Comparison of ENCODE assay signal across 8 cellular contexts in the genomic region with DNA sequence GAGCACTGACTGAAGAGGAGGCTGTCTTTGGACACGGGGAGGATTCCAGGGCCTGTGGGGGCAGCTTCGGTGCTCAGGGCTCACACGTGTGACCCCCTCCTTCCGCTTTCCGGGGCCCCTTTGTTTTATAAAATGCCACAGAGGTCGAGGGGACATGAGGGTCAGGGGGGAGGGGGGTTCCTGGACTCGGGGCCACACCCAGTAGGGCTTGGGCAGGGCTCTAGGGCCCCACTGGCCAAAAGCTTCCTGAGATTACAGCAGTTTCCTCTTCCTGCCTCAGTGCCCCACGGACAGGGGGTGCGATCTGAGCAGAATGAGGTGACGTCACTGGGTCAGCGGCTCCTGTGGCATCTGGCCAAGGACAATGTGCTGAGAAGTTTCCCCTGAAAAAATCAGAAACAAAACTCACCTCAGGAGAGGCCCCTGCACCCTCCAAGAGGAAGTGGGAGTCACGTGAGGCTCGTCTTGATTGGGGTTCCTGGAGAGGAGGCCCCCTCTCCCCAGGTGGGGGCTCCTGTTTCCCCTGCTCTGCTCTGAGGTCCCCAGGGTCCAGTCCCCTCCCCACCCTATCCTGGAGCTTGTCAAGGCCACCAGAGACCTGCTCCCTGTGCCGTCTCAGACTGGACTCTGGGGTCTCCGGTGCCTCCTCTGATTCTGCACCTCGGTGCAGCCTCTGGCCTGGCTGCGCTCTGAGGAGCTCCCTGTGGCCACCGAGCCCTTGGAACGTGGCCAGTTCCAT. TPM values are rescaled to one million over a fixed set of nuclear protein-coding genes. Genes with fewer than 3 reads are reported as not detected.
DNase-seq lines count a peak whose midpoint lies in the region; ATAC-seq and TF ChIP-seq lines count a peak whose summit lies in the region.

No MANE protein-coding gene starts in this region.

- H3K27me3 Mint-ChIP-seq in activated CD4-positive, alpha-beta memory T cell treated with anti-CD3 and anti-CD28 coated beads, Interleukin-2, amount 10 ng/mL, durations not matched to agents 7 days and 5 days: no peaks in the 10 kb centered on the region

- peak overlapping the region; percentile 75 for H3K27ac Mint-ChIP-seq in activated CD4-positive, alpha-beta memory T cell treated with anti-CD3 and anti-CD28 coated beads, Interleukin-2, amount 10 ng/mL, durations not matched to agents 7 days and 5 days

- ATAC-seq in HG03354 (IDR thresholded peaks at IDR 0.05; ENCODE audit: poor library complexity, severe bottlenecking, unreplicated experiment): peak; percentile 52
- ATAC-seq in foreskin keratinocyte: no peak

- no peaks in the 10 kb centered on the region for H3K36me3 Mint-ChIP-seq in activated CD4-positive, alpha-beta memory T cell treated with anti-CD3 and anti-CD28 coated beads, Interleukin-2, amount 10 ng/mL, durations not matched to agents 7 days and 5 days (ENCODE audit: low read depth)

- TF ChIP-seq CTCF in neutrophil (IDR thresholded peaks at IDR 0.05): peak; percentile 35
- TF ChIP-seq CTCF in foreskin keratinocyte (conservative IDR thresholded peaks at IDR 0.05): no peak

- H3K4me3 ChIP-seq in neutrophil (ENCODE audit: low read depth in 1 of 2, low read length in 1 of 2): peak overlapping the region; percentile 55 to 57

- H3K9me3 Mint-ChIP-seq in activated CD4-positive, alpha-beta memory T cell treated with anti-CD3 and anti-CD28 coated beads, Interleukin-2, amount 10 ng/mL, durations not matched to agents 7 days and 5 days: no peaks in the 10 kb centered on the region

- H3K4me3 Mint-ChIP-seq in activated CD4-positive, alpha-beta memory T cell treated with anti-CD3 and anti-CD28 coated beads, Interleukin-2, amount 10 ng/mL, durations not matched to agents 7 days and 5 days: peak overlapping the region; percentile 32

- CTCF ChIA-PET in activated CD4-positive, alpha-beta memory T cell treated with anti-CD3 and anti-CD28 coated beads, Interleukin-2, amount 10 ng/mL, durations not matched to agents 7 days and 5 days (lab: Charles Lee): interaction anchor here (0.5 to 1.9 kb wide), 6 partner anchors 14 to 422 kb away, joined by 3 to 6 read pairs (median 4); no protein-coding TSS in a partner anchor

- H3K4me1 ChIP-seq in neutrophil (ENCODE audit: control insufficient read depth in 1 of 2, insufficient read depth in 1 of 2, low read depth in 1 of 2, low read length in 1 of 2) (peaks cover 45 to 75% of the 10 kb centered on the region in 2 experiments), foreskin keratinocyte (no peaks in the 10 kb centered on the region)

- H3K27ac ChIP-seq in neutrophil (peak overlapping the region; percentile 99), foreskin keratinocyte (no peak overlapping the region)

- no peaks in the 10 kb centered on the region for H3K36me3 ChIP-seq in neutrophil

- DNase-seq in NCI-H2029 (lab: John Stamatoyannopoulos, UW): peak; percentile 1
- DNase-seq in NCI-H2029 treated with DMSO at 0.1 percent for 48 hours (lab: John Stamatoyannopoulos, UW): no peak
- peak; percentile 70 for DNase-seq in activated CD4-positive, alpha-beta memory T cell treated with anti-CD3 and anti-CD28 coated beads, Interleukin-2, amount 10 ng/mL, durations not matched to agents 7 days and 5 days
- peak; percentile 34 for DNase-seq in fibroblast of gingiva (ENCODE audit: low read depth)
- DNase-seq in foreskin keratinocyte: no peak
- DNase-seq in SIG-M5 (lab: John Stamatoyannopoulos, UW): no peak

- H3K9me3 ChIP-seq in neutrophil: no peaks in the 10 kb centered on the region

- no peaks in the 10 kb centered on the region for H3K27me3 ChIP-seq in neutrophil
- no peaks in the 10 kb centered on the region for H3K27me3 ChIP-seq in foreskin keratinocyte

- H3K4me1 Mint-ChIP-seq in activated CD4-positive, alpha-beta memory T cell treated with anti-CD3 and anti-CD28 coated beads, Interleukin-2, amount 10 ng/mL, durations not matched to agents 7 days and 5 days: peaks cover 64% of the 10 kb centered on the region

- POLR2A ChIA-PET in activated CD4-positive, alpha-beta memory T cell treated with anti-CD3 and anti-CD28 coated beads, Interleukin-2, amount 10 ng/mL, durations not matched to agents 7 days and 5 days (lab: Charles Lee): interaction anchor here (0.7 to 1.9 kb wide), 6 partner anchors 13 to 119 kb away, joined by 3 to 20 read pairs (median 6); a partner anchor contains a TSS

RNA-seq across cellular contexts. Expression of a gene that starts 6.4 kb away (rescaled TPM):
- 10 to 100 TPM; 52.3 to 58.8 TPM for total RNA-seq in activated CD4-positive, alpha-beta memory T cell treated with anti-CD3 and anti-CD28 coated beads, Interleukin-2, amount 10 ng/mL, durations not matched to agents 7 days and 5 days
- 934 and 1,022 TPM in 2 replicates for total RNA-seq in foreskin keratinocyte
- polyA plus RNA-seq in foreskin keratinocyte: 1,963 and 2,381 TPM in 2 replicates

RNA-seq across cellular contexts. Expression of a gene that starts 13.2 kb away (rescaled TPM):
- 1,000 to 10,000 TPM; 1,010 to 1,055 TPM for total RNA-seq in activated CD4-positive, alpha-beta memory T cell treated with anti-CD3 and anti-CD28 coated beads, Interleukin-2, amount 10 ng/mL, durations not matched to agents 7 days and 5 days
- total RNA-seq in foreskin keratinocyte: 399 and 491 TPM in 2 replicates
- polyA plus RNA-seq in foreskin keratinocyte: 615 and 795 TPM in 2 replicates

RNA-seq across cellular contexts. Expression of a gene that starts 19.4 kb away (rescaled TPM):
- 1,000 to 10,000 TPM; 1,637 to 1,643 TPM for total RNA-seq in activated CD4-positive, alpha-beta memory T cell treated with anti-CD3 and anti-CD28 coated beads, Interleukin-2, amount 10 ng/mL, durations not matched to agents 7 days and 5 days
- total RNA-seq in foreskin keratinocyte: 224 and 342 TPM in 2 replicates
- polyA plus RNA-seq in foreskin keratinocyte: 39.8 and 55.8 TPM in 2 replicates

RNA-seq across cellular contexts. Expression of a gene that starts 27.7 kb away (rescaled TPM):
- total RNA-seq in activated CD4-positive, alpha-beta memory T cell treated with anti-CD3 and anti-CD28 coated beads, Interleukin-2, amount 10 ng/mL, durations not matched to agents 7 days and 5 days: not detected
- not detected in 2 replicates for total RNA-seq in foreskin keratinocyte
- not detected in 2 replicates for polyA plus RNA-seq in foreskin keratinocyte

RNA-seq across cellular contexts. Expression of a gene that starts 38.1 kb away (rescaled TPM):
- total RNA-seq in activated CD4-positive, alpha-beta memory T cell treated with anti-CD3 and anti-CD28 coated beads, Interleukin-2, amount 10 ng/mL, durations not matched to agents 7 days and 5 days: 100 to 1,000 TPM; 113 to 117 TPM
- 7.3 and 12.3 TPM in 2 replicates for total RNA-seq in foreskin keratinocyte
- polyA plus RNA-seq in foreskin keratinocyte: 7.5 and 10.2 TPM in 2 replicates

Comparison
In these comparisons a context has a peak if more than half of its experiments do, and no peak if none do; other contexts are left out.
1. DNase-seq: peak in NCI-H2029 (single experiment), activated CD4-positive, alpha-beta memory T cell treated with anti-CD3 and anti-CD28 coated beads, Interleukin-2, amount 10 ng/mL, durations not matched to agents 7 days and 5 days (single experiment) and fibroblast of gingiva (single experiment); none in NCI-H2029 treated with DMSO at 0.1 percent for 48 hours (single experiment), foreskin keratinocyte (0 of 2) and SIG-M5 (single experiment).
2. RNA of a gene that starts 6.4 kb away (total RNA-seq): 934 to 1,022 TPM in foreskin keratinocyte; 52.3 to 58.8 TPM in activated CD4-positive, alpha-beta memory T cell treated with anti-CD3 and anti-CD28 coated beads, Interleukin-2, amount 10 ng/mL, durations not matched to agents 7 days and 5 days; every median in the first group is over 10 times any median in the second.